15 cellular contexts compared by ENCODE assay signal in the genomic region with DNA sequence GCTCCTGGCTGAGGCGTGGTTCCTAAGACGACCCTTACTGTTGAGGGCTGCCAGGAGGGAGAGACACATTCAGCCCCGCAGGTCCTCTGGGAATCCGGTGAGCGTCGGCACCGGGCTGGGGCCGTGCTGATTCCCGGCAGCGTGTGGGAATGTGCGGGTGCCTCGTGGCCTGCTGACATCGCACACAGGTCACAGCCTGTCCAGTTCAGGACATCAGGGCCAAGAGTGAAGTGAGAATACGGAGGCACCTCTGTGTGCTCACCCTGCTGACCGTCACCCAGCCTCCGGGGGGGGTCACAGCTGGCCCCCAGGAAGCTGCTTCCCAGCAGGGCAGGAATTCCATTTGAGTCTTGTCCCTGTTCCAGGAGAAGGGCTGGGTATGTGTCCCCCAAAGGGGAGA. TPM values are rescaled to one million over a fixed set of nuclear protein-coding genes. Genes with fewer than 3 reads are reported as not detected.
DNase-seq lines count a peak whose midpoint lies in the region; ATAC-seq and TF ChIP-seq lines count a peak whose summit lies in the region.
"Had no signal": no experiment of that assay in that cellular context is flagged by ENCODE, and none has a peak within 500 bp of the region (broad histone marks: within the 10 kb centered on the region; RNA-seq: fewer than 3 reads in every experiment).

No MANE protein-coding gene starts in this region.

- peak overlapping the region; percentile 83 for H3K27ac ChIP-seq in C4-2B

- DNase-seq in kidney tubule cell (ENCODE audit: low spot score), result peak; percentile 3
- DNase-seq in sciatic nerve (ENCODE audit: low spot score), result no peak
- DNase-seq in GF-D8 (lab: John Stamatoyannopoulos, UW), result no peak
- no peak for DNase-seq in mucosa of gallbladder (ENCODE audit: low spot score)
- no peak for DNase-seq in activated CD4-positive, alpha-beta T cell treated with anti-CD3 and anti-CD28 coated beads, Interleukin-2, amount 10 ng/mL, durations not matched to agents 24 days and 14 days
- DNase-seq: activated CD4-positive, alpha-beta memory T cell treated with anti-CD3 and anti-CD28 coated beads, Interleukin-2, amount 10 ng/mL, durations not matched to agents 7 days and 5 days; activated naive CD4-positive, alpha-beta T cell; glutamatergic neuron; Kasumi-1; T-helper 17 cell had no signal

- peak overlapping the region in 4 of 5 experiments; percentile 38 to 92 (median 69) for H3K27ac Mint-ChIP-seq in brain
- H3K27ac Mint-ChIP-seq in activated CD4-positive, alpha-beta T cell treated with anti-CD3 and anti-CD28 coated beads, Interleukin-2, amount 10 ng/mL, durations not matched to agents 24 days and 14 days, result no peak overlapping the region
- H3K27ac Mint-ChIP-seq: dendritic cell treated with granulocyte-macrophage colony-stimulating factor and Interleukin-4, amounts not matched to agents 40 ng/mL and 50 ng/mL, for 4 days had no signal

- peaks cover 45% of the 10 kb centered on the region for H3K4me1 Mint-ChIP-seq in brain
- peaks cover 21% of the 10 kb centered on the region for H3K4me1 Mint-ChIP-seq in activated CD4-positive, alpha-beta T cell treated with anti-CD3 and anti-CD28 coated beads, Interleukin-2, amount 10 ng/mL, durations not matched to agents 24 days and 14 days
- H3K4me1 Mint-ChIP-seq: T-helper 17 cell had no signal

- ATAC-seq in sciatic nerve, result peak; percentile 75
- ATAC-seq in SK-N-SH treated with all-trans-retinoic acid at 6 μM for 48 hours, result no peak
- ATAC-seq: T-helper 17 cell had no signal

- peaks cover 5% of the 10 kb centered on the region for H3K27me3 Mint-ChIP-seq in brain
- no peaks in the 10 kb centered on the region for H3K27me3 Mint-ChIP-seq in activated CD4-positive, alpha-beta T cell treated with anti-CD3 and anti-CD28 coated beads, Interleukin-2, amount 10 ng/mL, durations not matched to agents 24 days and 14 days
- H3K27me3 Mint-ChIP-seq: activated CD4-positive, alpha-beta memory T cell treated with anti-CD3 and anti-CD28 coated beads, Interleukin-2, amount 10 ng/mL, durations not matched to agents 7 days and 5 days; dendritic cell treated with granulocyte-macrophage colony-stimulating factor and Interleukin-4, amounts not matched to agents 40 ng/mL and 50 ng/mL, for 4 days; T-helper 17 cell had no signal

- no peaks in the 10 kb centered on the region for H3K9me3 Mint-ChIP-seq in brain
- H3K9me3 Mint-ChIP-seq in activated CD4-positive, alpha-beta T cell treated with anti-CD3 and anti-CD28 coated beads, Interleukin-2, amount 10 ng/mL, durations not matched to agents 24 days and 14 days, result no peaks in the 10 kb centered on the region
- H3K9me3 Mint-ChIP-seq: activated CD4-positive, alpha-beta memory T cell treated with anti-CD3 and anti-CD28 coated beads, Interleukin-2, amount 10 ng/mL, durations not matched to agents 7 days and 5 days; dendritic cell treated with granulocyte-macrophage colony-stimulating factor and Interleukin-4, amounts not matched to agents 40 ng/mL and 50 ng/mL, for 4 days had no signal

- no peak for TF ChIP-seq CTCF in C4-2B (conservative IDR thresholded peaks at IDR 0.05)
- no peak for TF ChIP-seq CTCF in brain (conservative IDR thresholded peaks at IDR 0.05)

- no peak overlapping the region for H3K4me3 Mint-ChIP-seq in brain
- no peak overlapping the region for H3K4me3 Mint-ChIP-seq in activated CD4-positive, alpha-beta T cell treated with anti-CD3 and anti-CD28 coated beads, Interleukin-2, amount 10 ng/mL, durations not matched to agents 24 days and 14 days
- H3K4me3 Mint-ChIP-seq: activated CD4-positive, alpha-beta memory T cell treated with anti-CD3 and anti-CD28 coated beads, Interleukin-2, amount 10 ng/mL, durations not matched to agents 7 days and 5 days; dendritic cell treated with granulocyte-macrophage colony-stimulating factor and Interleukin-4, amounts not matched to agents 40 ng/mL and 50 ng/mL, for 4 days had no signal

- intact Hi-C loops in sciatic nerve (cut with DNase I), result no loop called here
- intact Hi-C loops in activated CD4-positive, alpha-beta T cell treated with anti-CD3 and anti-CD28 coated beads, Interleukin-2, amount 10 ng/mL, durations not matched to agents 24 days and 14 days (cut with micrococcal nuclease), result no loop called here

- peaks cover 58% of the 10 kb centered on the region for H3K36me3 Mint-ChIP-seq in brain
- H3K36me3 Mint-ChIP-seq in activated CD4-positive, alpha-beta T cell treated with anti-CD3 and anti-CD28 coated beads, Interleukin-2, amount 10 ng/mL, durations not matched to agents 24 days and 14 days (ENCODE audit: low read depth), result peaks cover 18% of the 10 kb centered on the region

TF ChIP-seq in SK-N-SH treated with all-trans-retinoic acid at 6 μM for 48 hours, 23 proteins besides CTCF, POLR2A, EP300 and RAD21:
- TF ChIP-seq, protein P1, sequence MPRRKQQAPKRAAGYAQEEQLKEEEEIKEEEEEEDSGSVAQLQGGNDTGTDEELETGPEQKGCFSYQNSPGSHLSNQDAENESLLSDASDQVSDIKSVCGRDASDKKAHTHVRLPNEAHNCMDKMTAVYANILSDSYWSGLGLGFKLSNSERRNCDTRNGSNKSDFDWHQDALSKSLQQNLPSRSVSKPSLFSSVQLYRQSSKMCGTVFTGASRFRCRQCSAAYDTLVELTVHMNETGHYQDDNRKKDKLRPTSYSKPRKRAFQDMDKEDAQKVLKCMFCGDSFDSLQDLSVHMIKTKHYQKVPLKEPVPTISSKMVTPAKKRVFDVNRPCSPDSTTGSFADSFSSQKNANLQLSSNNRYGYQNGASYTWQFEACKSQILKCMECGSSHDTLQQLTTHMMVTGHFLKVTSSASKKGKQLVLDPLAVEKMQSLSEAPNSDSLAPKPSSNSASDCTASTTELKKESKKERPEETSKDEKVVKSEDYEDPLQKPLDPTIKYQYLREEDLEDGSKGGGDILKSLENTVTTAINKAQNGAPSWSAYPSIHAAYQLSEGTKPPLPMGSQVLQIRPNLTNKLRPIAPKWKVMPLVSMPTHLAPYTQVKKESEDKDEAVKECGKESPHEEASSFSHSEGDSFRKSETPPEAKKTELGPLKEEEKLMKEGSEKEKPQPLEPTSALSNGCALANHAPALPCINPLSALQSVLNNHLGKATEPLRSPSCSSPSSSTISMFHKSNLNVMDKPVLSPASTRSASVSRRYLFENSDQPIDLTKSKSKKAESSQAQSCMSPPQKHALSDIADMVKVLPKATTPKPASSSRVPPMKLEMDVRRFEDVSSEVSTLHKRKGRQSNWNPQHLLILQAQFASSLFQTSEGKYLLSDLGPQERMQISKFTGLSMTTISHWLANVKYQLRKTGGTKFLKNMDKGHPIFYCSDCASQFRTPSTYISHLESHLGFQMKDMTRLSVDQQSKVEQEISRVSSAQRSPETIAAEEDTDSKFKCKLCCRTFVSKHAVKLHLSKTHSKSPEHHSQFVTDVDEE (CRISPR knock-in tag; IDR thresholded peaks at IDR 0.05), result no peak
- TF ChIP-seq GLIS3 (CRISPR knock-in tag; IDR thresholded peaks at IDR 0.05) (no peak), ZNF565 (CRISPR knock-in tag; conservative IDR thresholded peaks at IDR 0.05; ENCODE audit: low read depth) (no peak), BACH2 (CRISPR knock-in tag; IDR thresholded peaks at IDR 0.05; ENCODE audit: borderline replicate concordance) (no peak), TCF4 (CRISPR knock-in tag; IDR thresholded peaks at IDR 0.05; ENCODE audit: borderline replicate concordance) (no peak)
- TF ChIP-seq, protein P2, sequence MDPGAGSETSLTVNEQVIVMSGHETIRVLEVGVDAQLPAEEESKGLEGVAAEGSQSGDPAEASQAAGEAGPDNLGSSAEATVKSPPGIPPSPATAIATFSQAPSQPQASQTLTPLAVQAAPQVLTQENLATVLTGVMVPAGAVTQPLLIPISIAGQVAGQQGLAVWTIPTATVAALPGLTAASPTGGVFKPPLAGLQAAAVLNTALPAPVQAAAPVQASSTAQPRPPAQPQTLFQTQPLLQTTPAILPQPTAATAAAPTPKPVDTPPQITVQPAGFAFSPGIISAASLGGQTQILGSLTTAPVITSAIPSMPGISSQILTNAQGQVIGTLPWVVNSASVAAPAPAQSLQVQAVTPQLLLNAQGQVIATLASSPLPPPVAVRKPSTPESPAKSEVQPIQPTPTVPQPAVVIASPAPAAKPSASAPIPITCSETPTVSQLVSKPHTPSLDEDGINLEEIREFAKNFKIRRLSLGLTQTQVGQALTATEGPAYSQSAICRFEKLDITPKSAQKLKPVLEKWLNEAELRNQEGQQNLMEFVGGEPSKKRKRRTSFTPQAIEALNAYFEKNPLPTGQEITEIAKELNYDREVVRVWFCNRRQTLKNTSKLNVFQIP (CRISPR knock-in tag; IDR thresholded peaks at IDR 0.05; ENCODE audit: borderline replicate concordance, low read depth), result no peak
TF ChIP-seq in SK-N-SH treated with all-trans-retinoic acid at 6 μM for 48 hours: peak in this region for 0.

RNA-seq across cellular contexts. Expression of a gene that starts 53.6 kb away (rescaled TPM):
- polyA plus RNA-seq in brain (ENCODE audit: insufficient read depth, low read depth, low replicate concordance), result not detected
- total RNA-seq in sciatic nerve (not detected), mucosa of gallbladder (0.29 TPM)
- not detected in 2 replicates for total RNA-seq in activated CD4-positive, alpha-beta T cell treated with anti-CD3 and anti-CD28 coated beads, Interleukin-2, amount 10 ng/mL, durations not matched to agents 24 days and 14 days
- total RNA-seq: activated CD4-positive, alpha-beta memory T cell treated with anti-CD3 and anti-CD28 coated beads, Interleukin-2, amount 10 ng/mL, durations not matched to agents 7 days and 5 days; lower leg skin; T-helper 17 cell had no signal
